1 cellular context compared by ENCODE assay signal in genomic region chr2:200888719-200889625, GRCh38.
TF ChIP-seq lines count a peak whose summit lies in the region.

Gene NIF3L1 (plus strand): TSS chr2:200889371. CDS start chr2:200891944, 2,573 bp downstream.
Gene PPIL3 (minus strand): TSS chr2:200889077. CDS start chr2:200887615, 1,462 bp downstream.

TF ChIP-seq in GM12878, 131 proteins besides CTCF, POLR2A, EP300 and RAD21 (continued from another document and continues in another):
- TF ChIP-seq, protein P1, sequence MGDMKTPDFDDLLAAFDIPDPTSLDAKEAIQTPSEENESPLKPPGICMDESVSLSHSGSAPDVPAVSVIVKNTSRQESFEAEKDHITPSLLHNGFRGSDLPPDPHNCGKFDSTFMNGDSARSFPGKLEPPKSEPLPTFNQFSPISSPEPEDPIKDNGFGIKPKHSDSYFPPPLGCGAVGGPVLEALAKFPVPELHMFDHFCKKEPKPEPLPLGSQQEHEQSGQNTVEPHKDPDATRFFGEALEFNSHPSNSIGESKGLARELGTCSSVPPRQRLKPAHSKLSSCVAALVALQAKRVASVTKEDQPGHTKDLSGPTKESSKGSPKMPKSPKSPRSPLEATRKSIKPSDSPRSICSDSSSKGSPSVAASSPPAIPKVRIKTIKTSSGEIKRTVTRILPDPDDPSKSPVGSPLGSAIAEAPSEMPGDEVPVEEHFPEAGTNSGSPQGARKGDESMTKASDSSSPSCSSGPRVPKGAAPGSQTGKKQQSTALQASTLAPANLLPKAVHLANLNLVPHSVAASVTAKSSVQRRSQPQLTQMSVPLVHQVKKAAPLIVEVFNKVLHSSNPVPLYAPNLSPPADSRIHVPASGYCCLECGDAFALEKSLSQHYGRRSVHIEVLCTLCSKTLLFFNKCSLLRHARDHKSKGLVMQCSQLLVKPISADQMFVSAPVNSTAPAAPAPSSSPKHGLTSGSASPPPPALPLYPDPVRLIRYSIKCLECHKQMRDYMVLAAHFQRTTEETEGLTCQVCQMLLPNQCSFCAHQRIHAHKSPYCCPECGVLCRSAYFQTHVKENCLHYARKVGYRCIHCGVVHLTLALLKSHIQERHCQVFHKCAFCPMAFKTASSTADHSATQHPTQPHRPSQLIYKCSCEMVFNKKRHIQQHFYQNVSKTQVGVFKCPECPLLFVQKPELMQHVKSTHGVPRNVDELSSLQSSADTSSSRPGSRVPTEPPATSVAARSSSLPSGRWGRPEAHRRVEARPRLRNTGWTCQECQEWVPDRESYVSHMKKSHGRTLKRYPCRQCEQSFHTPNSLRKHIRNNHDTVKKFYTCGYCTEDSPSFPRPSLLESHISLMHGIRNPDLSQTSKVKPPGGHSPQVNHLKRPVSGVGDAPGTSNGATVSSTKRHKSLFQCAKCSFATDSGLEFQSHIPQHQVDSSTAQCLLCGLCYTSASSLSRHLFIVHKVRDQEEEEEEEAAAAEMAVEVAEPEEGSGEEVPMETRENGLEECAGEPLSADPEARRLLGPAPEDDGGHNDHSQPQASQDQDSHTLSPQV (IDR thresholded peaks at IDR 0.05), result no peak
- TF ChIP-seq, protein P2, sequence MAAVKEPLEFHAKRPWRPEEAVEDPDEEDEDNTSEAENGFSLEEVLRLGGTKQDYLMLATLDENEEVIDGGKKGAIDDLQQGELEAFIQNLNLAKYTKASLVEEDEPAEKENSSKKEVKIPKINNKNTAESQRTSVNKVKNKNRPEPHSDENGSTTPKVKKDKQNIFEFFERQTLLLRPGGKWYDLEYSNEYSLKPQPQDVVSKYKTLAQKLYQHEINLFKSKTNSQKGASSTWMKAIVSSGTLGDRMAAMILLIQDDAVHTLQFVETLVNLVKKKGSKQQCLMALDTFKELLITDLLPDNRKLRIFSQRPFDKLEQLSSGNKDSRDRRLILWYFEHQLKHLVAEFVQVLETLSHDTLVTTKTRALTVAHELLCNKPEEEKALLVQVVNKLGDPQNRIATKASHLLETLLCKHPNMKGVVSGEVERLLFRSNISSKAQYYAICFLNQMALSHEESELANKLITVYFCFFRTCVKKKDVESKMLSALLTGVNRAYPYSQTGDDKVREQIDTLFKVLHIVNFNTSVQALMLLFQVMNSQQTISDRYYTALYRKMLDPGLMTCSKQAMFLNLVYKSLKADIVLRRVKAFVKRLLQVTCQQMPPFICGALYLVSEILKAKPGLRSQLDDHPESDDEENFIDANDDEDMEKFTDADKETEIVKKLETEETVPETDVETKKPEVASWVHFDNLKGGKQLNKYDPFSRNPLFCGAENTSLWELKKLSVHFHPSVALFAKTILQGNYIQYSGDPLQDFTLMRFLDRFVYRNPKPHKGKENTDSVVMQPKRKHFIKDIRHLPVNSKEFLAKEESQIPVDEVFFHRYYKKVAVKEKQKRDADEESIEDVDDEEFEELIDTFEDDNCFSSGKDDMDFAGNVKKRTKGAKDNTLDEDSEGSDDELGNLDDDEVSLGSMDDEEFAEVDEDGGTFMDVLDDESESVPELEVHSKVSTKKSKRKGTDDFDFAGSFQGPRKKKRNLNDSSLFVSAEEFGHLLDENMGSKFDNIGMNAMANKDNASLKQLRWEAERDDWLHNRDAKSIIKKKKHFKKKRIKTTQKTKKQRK (IDR thresholded peaks at IDR 0.05; ENCODE audit: low read depth, low read length), result peak; percentile 7; the same call in 1 of the 2 replicates
- peak; percentile 54; the same call in 1 of the 2 replicates for TF ChIP-seq EED (IDR thresholded peaks at IDR 0.05; ENCODE audit: low read depth)
- TF ChIP-seq, protein P3, sequence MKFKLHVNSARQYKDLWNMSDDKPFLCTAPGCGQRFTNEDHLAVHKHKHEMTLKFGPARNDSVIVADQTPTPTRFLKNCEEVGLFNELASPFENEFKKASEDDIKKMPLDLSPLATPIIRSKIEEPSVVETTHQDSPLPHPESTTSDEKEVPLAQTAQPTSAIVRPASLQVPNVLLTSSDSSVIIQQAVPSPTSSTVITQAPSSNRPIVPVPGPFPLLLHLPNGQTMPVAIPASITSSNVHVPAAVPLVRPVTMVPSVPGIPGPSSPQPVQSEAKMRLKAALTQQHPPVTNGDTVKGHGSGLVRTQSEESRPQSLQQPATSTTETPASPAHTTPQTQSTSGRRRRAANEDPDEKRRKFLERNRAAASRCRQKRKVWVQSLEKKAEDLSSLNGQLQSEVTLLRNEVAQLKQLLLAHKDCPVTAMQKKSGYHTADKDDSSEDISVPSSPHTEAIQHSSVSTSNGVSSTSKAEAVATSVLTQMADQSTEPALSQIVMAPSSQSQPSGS (IDR thresholded peaks at IDR 0.05; ENCODE audit: low read length), result peak; percentile 77
- TF ChIP-seq E2F8 (IDR thresholded peaks at IDR 0.05; ENCODE audit: low read depth, partially characterized antibody), result peak; percentile 98
- peak; percentile 92 for TF ChIP-seq RUNX3 (IDR thresholded peaks at IDR 0.05; ENCODE audit: low read length)
- peak; percentile 82 for TF ChIP-seq PML (IDR thresholded peaks at IDR 0.05; ENCODE audit: low read length)
- no peak; the same call in 1 of the 2 replicates for TF ChIP-seq JUNB (IDR thresholded peaks at IDR 0.05)
- TF ChIP-seq BRCA1 (IDR thresholded peaks at IDR 0.05; ENCODE audit: low read depth, low read length), result no peak
- peak; percentile 78; the same call in 1 of the 2 replicates for TF ChIP-seq TCF7 (IDR thresholded peaks at IDR 0.05; ENCODE audit: borderline replicate concordance)
- TF ChIP-seq SRF (IDR thresholded peaks at IDR 0.05; ENCODE audit: low read depth in 2 of 2, low read length in 2 of 2), result peak in 1 of 2 experiments; percentile 68; a peak in 2 of 4 replicates
- no peak for TF ChIP-seq BMI1 (IDR thresholded peaks at IDR 0.05; ENCODE audit: borderline replicate concordance)
- TF ChIP-seq CBX5 (IDR thresholded peaks at IDR 0.05; ENCODE audit: low read depth), result peak; percentile 65; the same call in 1 of the 2 replicates
- TF ChIP-seq TBL1XR1 (IDR thresholded peaks at IDR 0.05; ENCODE audit: low read depth, low read length), result peak; percentile 81
- no peak for TF ChIP-seq SUPT20H (IDR thresholded peaks at IDR 0.05; ENCODE audit: borderline replicate concordance, control insufficient read depth, low read depth, low read length)
- no peak for TF ChIP-seq CBX3 (IDR thresholded peaks at IDR 0.05; ENCODE audit: borderline replicate concordance, low read depth)
- no peak for TF ChIP-seq CHD2 (IDR thresholded peaks at IDR 0.05; ENCODE audit: borderline replicate concordance, low read depth, low read length)
- TF ChIP-seq ZNF24 (IDR thresholded peaks at IDR 0.05), result peak; percentile 95
- TF ChIP-seq, protein P4, sequence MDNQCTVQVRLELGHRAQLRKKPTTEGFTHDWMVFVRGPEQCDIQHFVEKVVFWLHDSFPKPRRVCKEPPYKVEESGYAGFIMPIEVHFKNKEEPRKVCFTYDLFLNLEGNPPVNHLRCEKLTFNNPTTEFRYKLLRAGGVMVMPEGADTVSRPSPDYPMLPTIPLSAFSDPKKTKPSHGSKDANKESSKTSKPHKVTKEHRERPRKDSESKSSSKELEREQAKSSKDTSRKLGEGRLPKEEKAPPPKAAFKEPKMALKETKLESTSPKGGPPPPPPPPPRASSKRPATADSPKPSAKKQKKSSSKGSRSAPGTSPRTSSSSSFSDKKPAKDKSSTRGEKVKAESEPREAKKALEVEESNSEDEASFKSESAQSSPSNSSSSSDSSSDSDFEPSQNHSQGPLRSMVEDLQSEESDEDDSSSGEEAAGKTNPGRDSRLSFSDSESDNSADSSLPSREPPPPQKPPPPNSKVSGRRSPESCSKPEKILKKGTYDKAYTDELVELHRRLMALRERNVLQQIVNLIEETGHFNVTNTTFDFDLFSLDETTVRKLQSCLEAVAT (IDR thresholded peaks at IDR 0.05), result peak; percentile 70; the same call in 1 of the 2 replicates
- TF ChIP-seq ZZZ3 (IDR thresholded peaks at IDR 0.05; ENCODE audit: control insufficient read depth, insufficient read length, low read depth), result no peak
- no peak for TF ChIP-seq CEBPB (IDR thresholded peaks at IDR 0.05; ENCODE audit: borderline replicate concordance in 1 of 2, low read depth in 2 of 2, low read length in 2 of 2)
- TF ChIP-seq BCL3 (IDR thresholded peaks at IDR 0.05; ENCODE audit: borderline replicate concordance, insufficient read depth, low read depth, low read length, poor library complexity, severe bottlenecking), result peak; percentile 24
- TF ChIP-seq CHD1 (IDR thresholded peaks at IDR 0.05; ENCODE audit: low read depth, low read length), result no peak
- TF ChIP-seq EZH2 (IDR thresholded peaks at IDR 0.05; ENCODE audit: borderline replicate concordance, control insufficient read depth, low read depth, low read length), result no peak
- no peak for TF ChIP-seq NR2C2 (IDR thresholded peaks at IDR 0.05; ENCODE audit: borderline replicate concordance, control insufficient read depth, insufficient read length, low read depth)
- TF ChIP-seq ZNF217 (IDR thresholded peaks at IDR 0.05), result peak; percentile 88
- TF ChIP-seq POLR2AphosphoS5 (IDR thresholded peaks at IDR 0.05; ENCODE audit: low read length), result peak; percentile 88
- TF ChIP-seq, protein P5, sequence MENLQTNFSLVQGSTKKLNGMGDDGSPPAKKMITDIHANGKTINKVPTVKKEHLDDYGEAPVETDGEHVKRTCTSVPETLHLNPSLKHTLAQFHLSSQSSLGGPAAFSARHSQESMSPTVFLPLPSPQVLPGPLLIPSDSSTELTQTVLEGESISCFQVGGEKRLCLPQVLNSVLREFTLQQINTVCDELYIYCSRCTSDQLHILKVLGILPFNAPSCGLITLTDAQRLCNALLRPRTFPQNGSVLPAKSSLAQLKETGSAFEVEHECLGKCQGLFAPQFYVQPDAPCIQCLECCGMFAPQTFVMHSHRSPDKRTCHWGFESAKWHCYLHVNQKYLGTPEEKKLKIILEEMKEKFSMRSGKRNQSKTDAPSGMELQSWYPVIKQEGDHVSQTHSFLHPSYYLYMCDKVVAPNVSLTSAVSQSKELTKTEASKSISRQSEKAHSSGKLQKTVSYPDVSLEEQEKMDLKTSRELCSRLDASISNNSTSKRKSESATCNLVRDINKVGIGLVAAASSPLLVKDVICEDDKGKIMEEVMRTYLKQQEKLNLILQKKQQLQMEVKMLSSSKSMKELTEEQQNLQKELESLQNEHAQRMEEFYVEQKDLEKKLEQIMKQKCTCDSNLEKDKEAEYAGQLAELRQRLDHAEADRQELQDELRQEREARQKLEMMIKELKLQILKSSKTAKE (IDR thresholded peaks at IDR 0.05; ENCODE audit: low read depth, poor library complexity, severe bottlenecking), result peak; percentile 83
- TF ChIP-seq PRDM15 (CRISPR knock-in tag; IDR thresholded peaks at IDR 0.05), result no peak
- 0 out of 2 replicates have a peak, but pooled peaks have one; percentile 22 for TF ChIP-seq BCL11A (IDR thresholded peaks at IDR 0.05; ENCODE audit: low read depth, low read length)
- no peak for TF ChIP-seq KAT2A (conservative IDR thresholded peaks at IDR 0.05; ENCODE audit: control insufficient read depth, low read depth, low read length)
- peak; percentile 39 for TF ChIP-seq SMARCA5 (IDR thresholded peaks at IDR 0.05)
- TF ChIP-seq SMAD1 (IDR thresholded peaks at IDR 0.05; ENCODE audit: low read depth, partially characterized antibody), result peak; percentile 24
- TF ChIP-seq SREBF1 (IDR thresholded peaks at IDR 0.05; ENCODE audit: low read length), result peak; percentile 83
- peak; percentile 89 for TF ChIP-seq POU2F2 (IDR thresholded peaks at IDR 0.05; ENCODE audit: borderline replicate concordance, low read depth, low read length)
- TF ChIP-seq LARP7 (IDR thresholded peaks at IDR 0.05), result peak; percentile 44
- no peak; the same call in none of the 2 replicates for TF ChIP-seq FOXK2 (IDR thresholded peaks at IDR 0.05)
- TF ChIP-seq MYB (IDR thresholded peaks at IDR 0.05; ENCODE audit: borderline replicate concordance, low read depth, low read length), result peak; percentile 64; the same call in 1 of the 2 replicates
- TF ChIP-seq SIX5 (IDR thresholded peaks at IDR 0.05; ENCODE audit: low read depth, low read length, severe bottlenecking), result peak; percentile 59
